Comparison of ENCODE assay signal across 1 cellular context in the genomic region with DNA sequence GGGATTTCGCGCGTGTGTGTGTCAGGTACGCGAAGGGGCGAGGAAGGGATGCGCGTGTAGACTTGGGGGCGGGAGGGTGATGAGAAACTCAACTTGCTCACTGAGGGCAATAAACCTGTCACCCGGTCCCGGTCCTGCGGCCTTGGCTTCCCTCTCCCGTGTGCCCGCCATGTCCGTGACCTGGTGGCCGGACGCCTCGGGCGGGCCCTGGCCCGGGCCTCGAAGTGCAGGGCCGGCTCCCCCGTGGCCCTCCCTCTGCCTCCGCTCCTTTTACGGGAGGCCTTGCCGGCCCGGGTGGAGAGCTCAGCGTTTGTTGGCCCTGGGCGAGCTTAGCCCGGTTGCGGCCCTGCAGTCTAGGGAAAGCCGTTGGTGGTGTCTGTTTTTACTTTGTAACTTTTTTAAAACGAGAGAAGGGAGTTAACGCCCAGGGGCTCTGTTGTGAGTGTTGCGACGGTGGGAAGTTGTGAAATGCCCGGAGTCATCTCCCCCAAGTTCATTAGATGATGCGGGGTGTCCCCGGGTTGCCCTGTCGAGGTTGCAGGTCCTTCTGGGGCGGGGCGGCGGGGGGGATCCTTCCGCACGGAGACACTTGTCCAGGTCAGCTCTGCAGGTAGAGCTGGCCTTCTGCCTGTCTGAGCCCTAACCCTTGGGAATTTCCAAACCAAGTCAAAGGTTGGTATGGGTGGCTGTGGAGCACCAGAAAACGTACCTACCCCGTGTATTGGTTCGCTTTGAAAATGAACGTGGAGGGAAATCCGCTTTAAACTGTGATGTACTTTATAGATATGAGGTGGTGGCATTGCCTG.
A peak's percentile ranks its signal among the peaks of the same experiment; 100 is the strongest.
TF ChIP-seq lines count a peak whose summit lies in the region.

No MANE protein-coding gene starts in this region.

TF ChIP-seq in HepG2, 621 proteins besides CTCF, POLR2A, EP300 and RAD21 (continued from another document and continues in another):
- TF ChIP-seq, protein P1, sequence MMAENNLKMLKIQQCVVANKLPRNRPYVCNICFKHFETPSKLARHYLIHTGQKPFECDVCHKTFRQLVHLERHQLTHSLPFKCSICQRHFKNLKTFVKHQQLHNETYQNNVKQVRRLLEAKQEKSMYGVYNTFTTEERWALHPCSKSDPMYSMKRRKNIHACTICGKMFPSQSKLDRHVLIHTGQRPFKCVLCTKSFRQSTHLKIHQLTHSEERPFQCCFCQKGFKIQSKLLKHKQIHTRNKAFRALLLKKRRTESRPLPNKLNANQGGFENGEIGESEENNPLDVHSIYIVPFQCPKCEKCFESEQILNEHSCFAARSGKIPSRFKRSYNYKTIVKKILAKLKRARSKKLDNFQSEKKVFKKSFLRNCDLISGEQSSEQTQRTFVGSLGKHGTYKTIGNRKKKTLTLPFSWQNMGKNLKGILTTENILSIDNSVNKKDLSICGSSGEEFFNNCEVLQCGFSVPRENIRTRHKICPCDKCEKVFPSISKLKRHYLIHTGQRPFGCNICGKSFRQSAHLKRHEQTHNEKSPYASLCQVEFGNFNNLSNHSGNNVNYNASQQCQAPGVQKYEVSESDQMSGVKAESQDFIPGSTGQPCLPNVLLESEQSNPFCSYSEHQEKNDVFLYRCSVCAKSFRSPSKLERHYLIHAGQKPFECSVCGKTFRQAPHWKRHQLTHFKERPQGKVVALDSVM (CRISPR knock-in tag; IDR thresholded peaks at IDR 0.05) = 0 out of 2 replicates have a peak, but pooled peaks have one; percentile 3
- TF ChIP-seq AGO2 (optimal IDR thresholded peaks at IDR 0.05; ENCODE audit: low read depth, low read length) = peak; percentile 82
- peak; percentile 14; the same call in 1 of the 2 replicates for TF ChIP-seq ZBTB42 (CRISPR knock-in tag; IDR thresholded peaks at IDR 0.05)
- no peak for TF ChIP-seq ZNF318 (CRISPR knock-in tag; IDR thresholded peaks at IDR 0.05)
- peak; percentile 21; the same call in 1 of the 2 replicates for TF ChIP-seq ZNF317 (CRISPR knock-in tag; IDR thresholded peaks at IDR 0.05)
- peak; percentile 1; the same call in 1 of the 2 replicates for TF ChIP-seq BORCS8-MEF2B (CRISPR knock-in tag; IDR thresholded peaks at IDR 0.05)
- TF ChIP-seq ZNF720 (CRISPR knock-in tag; IDR thresholded peaks at IDR 0.05) = no peak
- peak; percentile 61 for TF ChIP-seq PHF8 (CRISPR knock-in tag; IDR thresholded peaks at IDR 0.05)
- 0 out of 2 replicates have a peak, but pooled peaks have one; percentile 81 for TF ChIP-seq ZNF615 (CRISPR knock-in tag; IDR thresholded peaks at IDR 0.05; ENCODE audit: borderline replicate concordance)
- no peak for TF ChIP-seq ZNF264 (CRISPR knock-in tag; IDR thresholded peaks at IDR 0.05)
- TF ChIP-seq ZFX (CRISPR knock-in tag; IDR thresholded peaks at IDR 0.05; ENCODE audit: low read depth) = peak; percentile 65; the same call in 1 of the 2 replicates
- no peak for TF ChIP-seq PHF5A (CRISPR knock-in tag; IDR thresholded peaks at IDR 0.05; ENCODE audit: low read depth, unreplicated experiment)
- TF ChIP-seq, protein P2, sequence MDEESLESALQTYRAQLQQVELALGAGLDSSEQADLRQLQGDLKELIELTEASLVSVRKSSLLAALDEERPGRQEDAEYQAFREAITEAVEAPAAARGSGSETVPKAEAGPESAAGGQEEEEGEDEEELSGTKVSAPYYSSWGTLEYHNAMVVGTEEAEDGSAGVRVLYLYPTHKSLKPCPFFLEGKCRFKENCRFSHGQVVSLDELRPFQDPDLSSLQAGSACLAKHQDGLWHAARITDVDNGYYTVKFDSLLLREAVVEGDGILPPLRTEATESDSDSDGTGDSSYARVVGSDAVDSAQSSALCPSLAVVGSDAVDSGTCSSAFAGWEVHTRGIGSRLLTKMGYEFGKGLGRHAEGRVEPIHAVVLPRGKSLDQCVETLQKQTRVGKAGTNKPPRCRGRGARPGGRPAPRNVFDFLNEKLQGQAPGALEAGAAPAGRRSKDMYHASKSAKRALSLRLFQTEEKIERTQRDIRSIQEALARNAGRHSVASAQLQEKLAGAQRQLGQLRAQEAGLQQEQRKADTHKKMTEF (CRISPR knock-in tag; IDR thresholded peaks at IDR 0.05) = 0 out of 2 replicates have a peak, but pooled peaks have one; percentile 31
- peak; percentile 59 for TF ChIP-seq PATZ1 (CRISPR knock-in tag; IDR thresholded peaks at IDR 0.05)
- 0 out of 2 replicates have a peak, but pooled peaks have one; percentile 35 for TF ChIP-seq TBX2 (CRISPR knock-in tag; IDR thresholded peaks at IDR 0.05; ENCODE audit: borderline replicate concordance)
- TF ChIP-seq LCORL (IDR thresholded peaks at IDR 0.05) = no peak
- peak; percentile 19; the same call in 1 of the 2 replicates for TF ChIP-seq LCORL (CRISPR knock-in tag; IDR thresholded peaks at IDR 0.05)
- TF ChIP-seq TAF15 (IDR thresholded peaks at IDR 0.05; ENCODE audit: low read depth, low read length, poor library complexity, severe bottlenecking) = peak; percentile 13
- TF ChIP-seq SALL1 (CRISPR knock-in tag; IDR thresholded peaks at IDR 0.05) = peak; percentile 4; the same call in 1 of the 2 replicates
- TF ChIP-seq, protein P3, sequence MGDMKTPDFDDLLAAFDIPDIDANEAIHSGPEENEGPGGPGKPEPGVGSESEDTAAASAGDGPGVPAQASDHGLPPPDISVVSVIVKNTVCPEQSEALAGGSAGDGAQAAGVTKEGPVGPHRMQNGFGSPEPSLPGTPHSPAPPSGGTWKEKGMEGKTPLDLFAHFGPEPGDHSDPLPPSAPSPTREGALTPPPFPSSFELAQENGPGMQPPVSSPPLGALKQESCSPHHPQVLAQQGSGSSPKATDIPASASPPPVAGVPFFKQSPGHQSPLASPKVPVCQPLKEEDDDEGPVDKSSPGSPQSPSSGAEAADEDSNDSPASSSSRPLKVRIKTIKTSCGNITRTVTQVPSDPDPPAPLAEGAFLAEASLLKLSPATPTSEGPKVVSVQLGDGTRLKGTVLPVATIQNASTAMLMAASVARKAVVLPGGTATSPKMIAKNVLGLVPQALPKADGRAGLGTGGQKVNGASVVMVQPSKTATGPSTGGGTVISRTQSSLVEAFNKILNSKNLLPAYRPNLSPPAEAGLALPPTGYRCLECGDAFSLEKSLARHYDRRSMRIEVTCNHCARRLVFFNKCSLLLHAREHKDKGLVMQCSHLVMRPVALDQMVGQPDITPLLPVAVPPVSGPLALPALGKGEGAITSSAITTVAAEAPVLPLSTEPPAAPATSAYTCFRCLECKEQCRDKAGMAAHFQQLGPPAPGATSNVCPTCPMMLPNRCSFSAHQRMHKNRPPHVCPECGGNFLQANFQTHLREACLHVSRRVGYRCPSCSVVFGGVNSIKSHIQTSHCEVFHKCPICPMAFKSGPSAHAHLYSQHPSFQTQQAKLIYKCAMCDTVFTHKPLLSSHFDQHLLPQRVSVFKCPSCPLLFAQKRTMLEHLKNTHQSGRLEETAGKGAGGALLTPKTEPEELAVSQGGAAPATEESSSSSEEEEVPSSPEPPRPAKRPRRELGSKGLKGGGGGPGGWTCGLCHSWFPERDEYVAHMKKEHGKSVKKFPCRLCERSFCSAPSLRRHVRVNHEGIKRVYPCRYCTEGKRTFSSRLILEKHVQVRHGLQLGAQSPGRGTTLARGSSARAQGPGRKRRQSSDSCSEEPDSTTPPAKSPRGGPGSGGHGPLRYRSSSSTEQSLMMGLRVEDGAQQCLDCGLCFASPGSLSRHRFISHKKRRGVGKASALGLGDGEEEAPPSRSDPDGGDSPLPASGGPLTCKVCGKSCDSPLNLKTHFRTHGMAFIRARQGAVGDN (CRISPR knock-in tag; IDR thresholded peaks at IDR 0.05) = peak; percentile 65
- no peak for TF ChIP-seq HDAC1 (CRISPR knock-in tag; IDR thresholded peaks at IDR 0.05)
- no peak for TF ChIP-seq ZBTB8A (CRISPR knock-in tag; IDR thresholded peaks at IDR 0.05; ENCODE audit: borderline replicate concordance, low read depth)
- TF ChIP-seq MAFG (CRISPR knock-in tag; IDR thresholded peaks at IDR 0.05) = no peak
- TF ChIP-seq JDP2 (CRISPR knock-in tag; IDR thresholded peaks at IDR 0.05; ENCODE audit: borderline replicate concordance) = no peak
- peak; percentile 16; the same call in 1 of the 2 replicates for TF ChIP-seq MYC (CRISPR knock-in tag; IDR thresholded peaks at IDR 0.05; ENCODE audit: borderline replicate concordance)
- TF ChIP-seq ZNF777 (CRISPR knock-in tag; IDR thresholded peaks at IDR 0.05) = peak; percentile 43; the same call in 1 of the 2 replicates
- TF ChIP-seq, protein P4, sequence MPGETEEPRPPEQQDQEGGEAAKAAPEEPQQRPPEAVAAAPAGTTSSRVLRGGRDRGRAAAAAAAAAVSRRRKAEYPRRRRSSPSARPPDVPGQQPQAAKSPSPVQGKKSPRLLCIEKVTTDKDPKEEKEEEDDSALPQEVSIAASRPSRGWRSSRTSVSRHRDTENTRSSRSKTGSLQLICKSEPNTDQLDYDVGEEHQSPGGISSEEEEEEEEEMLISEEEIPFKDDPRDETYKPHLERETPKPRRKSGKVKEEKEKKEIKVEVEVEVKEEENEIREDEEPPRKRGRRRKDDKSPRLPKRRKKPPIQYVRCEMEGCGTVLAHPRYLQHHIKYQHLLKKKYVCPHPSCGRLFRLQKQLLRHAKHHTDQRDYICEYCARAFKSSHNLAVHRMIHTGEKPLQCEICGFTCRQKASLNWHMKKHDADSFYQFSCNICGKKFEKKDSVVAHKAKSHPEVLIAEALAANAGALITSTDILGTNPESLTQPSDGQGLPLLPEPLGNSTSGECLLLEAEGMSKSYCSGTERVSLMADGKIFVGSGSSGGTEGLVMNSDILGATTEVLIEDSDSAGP (CRISPR knock-in tag; IDR thresholded peaks at IDR 0.05; ENCODE audit: borderline replicate concordance) = 0 out of 2 replicates have a peak, but pooled peaks have one; percentile 41
- no peak for TF ChIP-seq TGIF2 (CRISPR knock-in tag; IDR thresholded peaks at IDR 0.05)
- 0 out of 2 replicates have a peak, but pooled peaks have one; percentile 45 for TF ChIP-seq NAIF1 (CRISPR knock-in tag; IDR thresholded peaks at IDR 0.05; ENCODE audit: borderline replicate concordance)
- TF ChIP-seq KDM5B (CRISPR knock-in tag; IDR thresholded peaks at IDR 0.05; ENCODE audit: borderline replicate concordance) = 0 out of 2 replicates have a peak, but pooled peaks have one; percentile 18
- TF ChIP-seq KAT8 (CRISPR knock-in tag; IDR thresholded peaks at IDR 0.05) = no peak
